Comparison of ENCODE assay signal across 1 cellular context in genomic region chr17:46193626-46194392, GRCh38.
A peak's percentile ranks its signal among the peaks of the same experiment; 100 is the strongest.
TF ChIP-seq lines count a peak whose summit lies in the region.

No MANE protein-coding gene starts in this region.

TF ChIP-seq in H1, 55 proteins besides CTCF, POLR2A, EP300 and RAD21 (continued from another document):
- TF ChIP-seq TAF7 (optimal IDR thresholded peaks at IDR 0.05; ENCODE audit: borderline replicate concordance, low read depth, low read length): peak; percentile 78
- TF ChIP-seq TAF1 (IDR thresholded peaks at IDR 0.05; ENCODE audit: low read depth, low read length): peak; percentile 84
- TF ChIP-seq RNF2 (IDR thresholded peaks at IDR 0.05; ENCODE audit: borderline replicate concordance, low read depth, low read length, missing control alignments, poor library complexity, severe bottlenecking): no peak
- no peak for TF ChIP-seq CTBP2 (IDR thresholded peaks at IDR 0.05; ENCODE audit: borderline replicate concordance, insufficient read depth, insufficient read length, low read length)
- peak; percentile 89 for TF ChIP-seq POLR2AphosphoS5 (IDR thresholded peaks at IDR 0.05; ENCODE audit: low read depth, low read length)
- peak; percentile 91 for TF ChIP-seq NRF1 (IDR thresholded peaks at IDR 0.05; ENCODE audit: low read depth, low read length)
- TF ChIP-seq GTF2F1 (IDR thresholded peaks at IDR 0.05; ENCODE audit: borderline replicate concordance, low read depth, low read length): peak; percentile 37
- no peak for TF ChIP-seq BCL11A (IDR thresholded peaks at IDR 0.05; ENCODE audit: low read depth in 2 of 2, low read length in 2 of 2)
- TF ChIP-seq SIN3A (conservative IDR thresholded peaks at IDR 0.05 in 1 of 2, IDR thresholded peaks at IDR 0.05 in 1 of 2; ENCODE audit: low read depth in 1 of 2, low read length in 2 of 2): peak in 1 of 2 experiments; percentile 76; a peak in 2 of 4 replicates
- peak; percentile 98 for TF ChIP-seq RBBP5 (IDR thresholded peaks at IDR 0.05; ENCODE audit: borderline replicate concordance, low read depth, low read length)
- no peak; the same call in 1 of the 2 replicates for TF ChIP-seq TEAD4 (IDR thresholded peaks at IDR 0.05; ENCODE audit: low read depth, low read length)
- TF ChIP-seq NANOG (IDR thresholded peaks at IDR 0.05; ENCODE audit: insufficient read depth, low read depth, low read length, poor library complexity, severe bottlenecking): peak; percentile 6
- TF ChIP-seq ASH2L (IDR thresholded peaks at IDR 0.05; ENCODE audit: low read length): peak; percentile 98
- TF ChIP-seq ATF2 (IDR thresholded peaks at IDR 0.05; ENCODE audit: low read length): no peak; the same call in 1 of the 2 replicates
- 0 out of 2 replicates have a peak, but pooled peaks have one; percentile 10 for TF ChIP-seq JUND (IDR thresholded peaks at IDR 0.05; ENCODE audit: low read length)
- TF ChIP-seq CHD2 (IDR thresholded peaks at IDR 0.05; ENCODE audit: low read length): peak; percentile 30; the same call in 1 of the 2 replicates
- TF ChIP-seq SIX5 (IDR thresholded peaks at IDR 0.05; ENCODE audit: low read depth, low read length): peak; percentile 87
- TF ChIP-seq SP2 (IDR thresholded peaks at IDR 0.05; ENCODE audit: low read length): no peak
- peak; percentile 17; the same call in 1 of the 2 replicates for TF ChIP-seq MAX (IDR thresholded peaks at IDR 0.05)
- TF ChIP-seq CHD1 (IDR thresholded peaks at IDR 0.05; ENCODE audit: low read depth, low read length): 0 out of 2 replicates have a peak, but pooled peaks have one; percentile 47
- TF ChIP-seq TCF12 (IDR thresholded peaks at IDR 0.05; ENCODE audit: low read depth, low read length): no peak
- peak; percentile 95 for TF ChIP-seq YY1 (IDR thresholded peaks at IDR 0.05; ENCODE audit: low read depth, low read length)
- peak; percentile 87 for TF ChIP-seq TBP (IDR thresholded peaks at IDR 0.05; ENCODE audit: low read depth, low read length)
- no peak; a peak in 1 of 4 replicates for TF ChIP-seq HDAC2 (IDR thresholded peaks at IDR 0.05; ENCODE audit: borderline replicate concordance in 1 of 2, low read depth in 2 of 2, low read length in 2 of 2)
- TF ChIP-seq SIRT6 (IDR thresholded peaks at IDR 0.05; ENCODE audit: low read length): no peak
- no peak; the same call in none of the 2 replicates for TF ChIP-seq GABPA (IDR thresholded peaks at IDR 0.05; ENCODE audit: borderline replicate concordance, insufficient read depth, low read length)
